In the genomic region with DNA sequence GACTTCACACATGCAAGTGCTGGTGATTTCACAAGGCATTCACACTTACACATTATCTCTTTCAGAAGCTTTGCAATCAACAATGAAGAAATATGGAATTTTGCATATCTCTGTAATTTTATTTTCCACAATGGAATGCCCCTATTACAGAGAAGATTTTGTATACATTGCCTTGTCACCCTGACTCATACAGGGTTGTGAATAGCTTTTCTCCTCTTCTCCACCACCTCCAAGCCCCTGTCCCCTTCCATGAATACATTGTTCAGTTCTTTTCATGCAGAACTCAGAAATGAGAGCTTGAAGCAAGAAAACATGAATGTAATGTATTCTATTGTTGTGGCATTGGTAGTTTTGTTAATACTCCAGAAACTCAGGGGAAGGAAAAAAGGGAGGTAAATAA, we compare ENCODE assay signal across 27 cellular contexts.
"Had no signal": no experiment of that assay in that cellular context is flagged by ENCODE, and none has a peak within 500 bp of the region (broad histone marks: within the 10 kb centered on the region; RNA-seq: fewer than 3 reads in every experiment).

No MANE protein-coding gene starts in this region.

- H3K9me3 Mint-ChIP-seq: activated CD4-positive, alpha-beta memory T cell treated with anti-CD3 and anti-CD28 coated beads for 36 hours; activated CD4-positive, alpha-beta T cell treated with anti-CD3 and anti-CD28 coated beads, Interleukin-2, amount 10 ng/mL, durations not matched to agents 24 days and 14 days; activated naive CD4-positive, alpha-beta T cell treated with anti-CD3 and anti-CD28 coated beads, Interleukin-2, amount 10 ng/mL, durations not matched to agents 7 days and 5 days; activated naive CD8-positive, alpha-beta T cell treated with anti-CD3 and anti-CD28 coated beads, Interleukin-2, amount 10 ng/mL, durations not matched to agents 7 days and 5 days; naive B cell; stimulated activated effector memory CD8-positive, alpha-beta T cell treated with anti-CD3 and anti-CD28 coated beads, Interleukin-12 subunit alpha, Interleukin-12 subunit beta, amount 100 ng/mL, for 72 hours; stimulated activated naive CD8-positive, alpha-beta T cell treated with anti-CD3 and anti-CD28 coated beads, Interleukin-15, Interleukin-2, amounts not matched to agents 100 ng/mL and 50 ng/mL, for 24 hours had no signal

- H3K36me3 Mint-ChIP-seq: activated CD4-positive, alpha-beta memory T cell treated with anti-CD3 and anti-CD28 coated beads for 36 hours; activated naive CD4-positive, alpha-beta T cell treated with anti-CD3 and anti-CD28 coated beads, Interleukin-2, amount 10 ng/mL, durations not matched to agents 7 days and 5 days; activated naive CD8-positive, alpha-beta T cell treated with anti-CD3 and anti-CD28 coated beads, Interleukin-2, amount 10 ng/mL, durations not matched to agents 7 days and 5 days; naive B cell; stimulated activated effector memory CD8-positive, alpha-beta T cell treated with anti-CD3 and anti-CD28 coated beads, Interleukin-12 subunit alpha, Interleukin-12 subunit beta, amount 100 ng/mL, for 72 hours had no signal

- H3K4me3 ChIP-seq: ovary, thoracic aorta had no signal

- H3K27me3 Mint-ChIP-seq: activated CD4-positive, alpha-beta memory T cell treated with anti-CD3 and anti-CD28 coated beads for 36 hours; activated CD4-positive, alpha-beta T cell treated with anti-CD3 and anti-CD28 coated beads, Interleukin-2, amount 10 ng/mL, durations not matched to agents 24 days and 14 days; activated naive CD4-positive, alpha-beta T cell treated with anti-CD3 and anti-CD28 coated beads, Interleukin-2, amount 10 ng/mL, durations not matched to agents 7 days and 5 days; activated naive CD8-positive, alpha-beta T cell treated with anti-CD3 and anti-CD28 coated beads, Interleukin-2, amount 10 ng/mL, durations not matched to agents 7 days and 5 days; naive B cell; progenitor cell of endocrine pancreas; stimulated activated naive CD8-positive, alpha-beta T cell treated with anti-CD3 and anti-CD28 coated beads, Interleukin-15, Interleukin-2, amounts not matched to agents 100 ng/mL and 50 ng/mL, for 24 hours; T-helper 17 cell had no signal

- DNase-seq: activated CD4-positive, alpha-beta memory T cell treated with anti-CD3 and anti-CD28 coated beads for 36 hours; activated CD4-positive, alpha-beta T cell treated with anti-CD3 and anti-CD28 coated beads, Interleukin-2, amount 10 ng/mL, durations not matched to agents 24 days and 14 days; activated CD4-positive, CD25-positive, alpha-beta regulatory T cell treated with anti-CD3 and anti-CD28 coated beads, Interleukin-2, amount 50 U/mL, for 72 hours; activated CD8-positive, alpha-beta memory T cell treated with anti-CD3 and anti-CD28 coated beads, Interleukin-2, amount 50 U/mL, for 4 hours; activated gamma-delta T cell; activated naive CD4-positive, alpha-beta T cell treated with anti-CD3 and anti-CD28 coated beads, Interleukin-2, amount 10 ng/mL, durations not matched to agents 7 days and 5 days; activated naive CD8-positive, alpha-beta T cell treated with anti-CD3 and anti-CD28 coated beads, Interleukin-2, amount 10 ng/mL, durations not matched to agents 7 days and 5 days; activated T-cell treated with anti-CD3 and anti-CD28 coated beads, Interleukin-2, amount 50 U/mL, for 1 hour; cerebellar nuclear complex; cortex of kidney; head of caudate nucleus; hippocampal formation; left cardiac atrium; left ventricle myocardium superior; naive B cell; ovary; retina; small intestine; stimulated activated CD4-positive, alpha-beta T cell treated with anti-CD3 and anti-CD28 coated beads, Interleukin-4, amount 100 ng/mL, for 24 hours; T-helper 17 cell; T1000; WERI-Rb-1 had no signal

- H3K4me3 Mint-ChIP-seq: activated CD4-positive, alpha-beta memory T cell treated with anti-CD3 and anti-CD28 coated beads for 36 hours; activated CD4-positive, alpha-beta T cell treated with anti-CD3 and anti-CD28 coated beads, Interleukin-2, amount 10 ng/mL, durations not matched to agents 24 days and 14 days; activated naive CD4-positive, alpha-beta T cell treated with anti-CD3 and anti-CD28 coated beads, Interleukin-2, amount 10 ng/mL, durations not matched to agents 7 days and 5 days; activated naive CD8-positive, alpha-beta T cell treated with anti-CD3 and anti-CD28 coated beads, Interleukin-2, amount 10 ng/mL, durations not matched to agents 7 days and 5 days; naive B cell; stimulated activated effector memory CD8-positive, alpha-beta T cell treated with anti-CD3 and anti-CD28 coated beads, Interleukin-12 subunit alpha, Interleukin-12 subunit beta, amount 100 ng/mL, for 72 hours; stimulated activated naive CD8-positive, alpha-beta T cell treated with anti-CD3 and anti-CD28 coated beads, Interleukin-15, Interleukin-2, amounts not matched to agents 100 ng/mL and 50 ng/mL, for 24 hours; T-helper 17 cell had no signal

- ATAC-seq: left cardiac atrium; left ventricle myocardium superior; sciatic nerve; stimulated activated effector memory CD8-positive, alpha-beta T cell treated with anti-CD3 and anti-CD28 coated beads, Interleukin-12 subunit alpha, Interleukin-12 subunit beta, amount 100 ng/mL, for 72 hours; T-helper 17 cell had no signal

- H3K27ac ChIP-seq: ovary, thoracic aorta, WERI-Rb-1 had no signal

- H3K27ac Mint-ChIP-seq: activated CD4-positive, alpha-beta memory T cell treated with anti-CD3 and anti-CD28 coated beads for 36 hours; activated CD4-positive, alpha-beta T cell treated with anti-CD3 and anti-CD28 coated beads, Interleukin-2, amount 10 ng/mL, durations not matched to agents 24 days and 14 days; activated naive CD4-positive, alpha-beta T cell treated with anti-CD3 and anti-CD28 coated beads, Interleukin-2, amount 10 ng/mL, durations not matched to agents 7 days and 5 days; activated naive CD8-positive, alpha-beta T cell treated with anti-CD3 and anti-CD28 coated beads, Interleukin-2, amount 10 ng/mL, durations not matched to agents 7 days and 5 days; naive B cell; stimulated activated effector memory CD8-positive, alpha-beta T cell treated with anti-CD3 and anti-CD28 coated beads, Interleukin-12 subunit alpha, Interleukin-12 subunit beta, amount 100 ng/mL, for 72 hours; stimulated activated naive CD8-positive, alpha-beta T cell treated with anti-CD3 and anti-CD28 coated beads, Interleukin-15, Interleukin-2, amounts not matched to agents 100 ng/mL and 50 ng/mL, for 24 hours; T-helper 17 cell had no signal

- H3K4me1 Mint-ChIP-seq: activated CD4-positive, alpha-beta T cell treated with anti-CD3 and anti-CD28 coated beads, Interleukin-2, amount 10 ng/mL, durations not matched to agents 24 days and 14 days; activated naive CD4-positive, alpha-beta T cell treated with anti-CD3 and anti-CD28 coated beads, Interleukin-2, amount 10 ng/mL, durations not matched to agents 7 days and 5 days had no signal

- H3K27me3 ChIP-seq: ovary had no signal

- H3K36me3 ChIP-seq: ovary, thoracic aorta had no signal

- H3K9me3 ChIP-seq: ovary, thoracic aorta had no signal
